12 cellular contexts compared by ENCODE assay signal in the genomic region with DNA sequence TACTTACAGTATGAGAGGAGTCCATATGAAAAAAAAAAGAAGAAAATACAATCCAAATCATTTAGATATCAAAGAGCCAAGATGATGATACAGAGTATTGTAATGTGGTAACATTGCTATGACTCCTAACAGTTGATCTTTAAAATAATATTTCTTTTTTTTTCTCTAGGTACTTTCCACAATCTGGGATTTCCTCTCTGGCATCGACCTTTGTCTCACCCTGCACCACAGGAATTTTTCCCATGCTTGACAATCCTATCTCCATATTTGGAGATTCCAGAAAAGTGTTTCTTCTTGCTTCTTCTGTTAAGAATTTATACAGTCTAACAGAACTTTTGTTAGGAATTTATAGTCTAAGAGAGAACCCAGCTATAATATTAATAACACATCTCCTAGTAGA.
DNase-seq lines count a peak whose midpoint lies in the region; ATAC-seq and TF ChIP-seq lines count a peak whose summit lies in the region.
"Had no signal": no experiment of that assay in that cellular context is flagged by ENCODE, and none has a peak within 500 bp of the region (broad histone marks: within the 10 kb centered on the region; RNA-seq: fewer than 3 reads in every experiment).

No MANE protein-coding gene starts in this region.

- no peak overlapping the region for H2BK5ac ChIP-seq in trophoblast cell (ENCODE audit: low read depth, low read length, poor library complexity)

- H3K9ac ChIP-seq in trophoblast cell (ENCODE audit: low read length) = no peak overlapping the region

- no peak overlapping the region for H3K23ac ChIP-seq in trophoblast cell (ENCODE audit: low read length)

- BruUV-seq in Calu3 (replicated peaks; lab: Mats Ljungman, UMichigan) = no TSS peak

- H3K36me3 ChIP-seq in trophoblast cell (ENCODE audit: control insufficient read depth in 1 of 2, insufficient read depth in 2 of 2, low read length in 2 of 2) = peaks cover 0 to 1% of the 10 kb centered on the region in 2 experiments
- H3K36me3 ChIP-seq: colonic mucosa had no signal

- H3K4me2 ChIP-seq in trophoblast cell (ENCODE audit: low read length) = no peak overlapping the region

- H2AFZ ChIP-seq in trophoblast cell (ENCODE audit: insufficient read depth, low read length, poor library complexity) = no peak overlapping the region

- H3K4ac ChIP-seq in trophoblast cell (ENCODE audit: low read depth, low read length) = no peak overlapping the region

- no CpG with 5 or more reads among the region's 1 CpG for WGBS in trophoblast cell (ENCODE audit: extremely low coverage, insufficient coverage, insufficient read length)

- no peak overlapping the region for H2BK120ac ChIP-seq in trophoblast cell (ENCODE audit: insufficient read depth, low read length, poor library complexity)

- no peak overlapping the region for H3K4me3 ChIP-seq in trophoblast cell (ENCODE audit: low read depth, low read length)
- H3K4me3 ChIP-seq: colonic mucosa had no signal

- H3K4me1 Mint-ChIP-seq in Calu3 (ENCODE audit: low read depth, unreplicated experiment) = peaks cover 35% of the 10 kb centered on the region

- H3K4me1 ChIP-seq in trophoblast cell (ENCODE audit: control insufficient read depth in 1 of 2, insufficient read depth in 2 of 2, low read length in 2 of 2) = peaks cover 4 to 6% of the 10 kb centered on the region in 2 experiments
- H3K4me1 ChIP-seq: colonic mucosa had no signal

- no peaks in the 10 kb centered on the region for H3K27me3 Mint-ChIP-seq in Calu3 (ENCODE audit: unreplicated experiment)
- H3K27me3 Mint-ChIP-seq: stimulated activated memory B cell treated with anti-CD40 and anti-IgM and Interleukin-4, amounts not matched to agents 10 μg/mL and 1 μg/mL and 100 μg/mL, for 72 hours had no signal

- H4K12ac ChIP-seq in trophoblast cell (ENCODE audit: low read depth, low read length) = no peak overlapping the region

- peak; percentile 18 for DNase-seq in Calu3
- DNase-seq in RWPE1 (ENCODE audit: low spot score) = peak; percentile 35
- DNase-seq in trophoblast cell = peak; percentile 27 to 75
- no peak for DNase-seq in stimulated activated naive CD4-positive, alpha-beta T cell (lab: John Stamatoyannopoulos, UW)
- DNase-seq in occipital lobe (lab: John Stamatoyannopoulos, UW) = no peak
- no peak for DNase-seq in GM10248 (ENCODE audit: extremely low spot score)
- DNase-seq: activated T-cell treated with anti-CD3 and anti-CD28 coated beads, Interleukin-2, amount 50 U/mL, for 4 hours; colonic mucosa; NCI-H1930 had no signal

- no peak overlapping the region for H4K8ac ChIP-seq in trophoblast cell (ENCODE audit: low read depth, low read length)

- no peak overlapping the region for H2BK12ac ChIP-seq in trophoblast cell (ENCODE audit: low read length)

- no peaks in the 10 kb centered on the region for H3K27me3 ChIP-seq in trophoblast cell (ENCODE audit: insufficient read depth, low read length)
- H3K27me3 ChIP-seq: colonic mucosa had no signal

- no peak overlapping the region for H3K27ac Mint-ChIP-seq in Calu3 (ENCODE audit: unreplicated experiment)
- H3K27ac Mint-ChIP-seq: stimulated activated memory B cell treated with anti-CD40 and anti-IgM and Interleukin-4, amounts not matched to agents 10 μg/mL and 1 μg/mL and 100 μg/mL, for 72 hours had no signal

- no peak overlapping the region for H3K4me3 Mint-ChIP-seq in Calu3 (ENCODE audit: low read depth, unreplicated experiment)
- H3K4me3 Mint-ChIP-seq: activated T-cell treated with anti-CD3 and anti-CD28 coated beads, Interleukin-2, amount 50 U/mL, for 4 hours; stimulated activated memory B cell treated with anti-CD40 and anti-IgM and Interleukin-4, amounts not matched to agents 10 μg/mL and 1 μg/mL and 100 μg/mL, for 72 hours had no signal

- H2AK5ac ChIP-seq in trophoblast cell (ENCODE audit: low read length) = no peak overlapping the region

- no peak overlapping the region for H3K27ac ChIP-seq in RWPE1
- H3K27ac ChIP-seq in trophoblast cell (ENCODE audit: low read depth, low read length) = no peak overlapping the region
- H3K27ac ChIP-seq: colonic mucosa had no signal

- no peaks in the 10 kb centered on the region for H3K9me3 ChIP-seq in trophoblast cell (ENCODE audit: insufficient read depth, low read depth, low read length)
- H3K9me3 ChIP-seq: colonic mucosa had no signal

- no peaks in the 10 kb centered on the region for H3K36me3 Mint-ChIP-seq in Calu3 (ENCODE audit: insufficient read depth, unreplicated experiment)

- H3K79me1 ChIP-seq in trophoblast cell (ENCODE audit: low read length) = peaks cover 2% of the 10 kb centered on the region

- POLR2A ChIA-PET in RWPE1 (lab: Yijun Ruan, JAX; ENCODE audit: low non-redundant PET) (no interaction called here), GM10248 (lab: Yijun Ruan, JAX) (no interaction called here)

- ATAC-seq in esophagus mucosa = peak; percentile 49
- no peak for ATAC-seq in HG03469 (IDR thresholded peaks at IDR 0.05; ENCODE audit: unreplicated experiment)
- ATAC-seq: activated T-cell treated with anti-CD3 and anti-CD28 coated beads, Interleukin-2, amount 50 U/mL, for 4 hours; stimulated activated memory B cell treated with anti-CD40 and anti-IgM and Interleukin-4, amounts not matched to agents 10 μg/mL and 1 μg/mL and 100 μg/mL, for 72 hours had no signal

- H4K91ac ChIP-seq in trophoblast cell (ENCODE audit: low read depth, low read length) = no peak overlapping the region

- CTCF ChIA-PET in Calu3 (lab: Charles Lee) (no interaction called here), RWPE1 (lab: Yijun Ruan, JAX) (interaction anchor here (0.6 kb wide), 1 partner anchor 247 kb away, joined by 3 read pairs; no protein-coding TSS in a partner anchor), GM10248 (lab: Yijun Ruan, JAX) (interaction anchor here (2.0 kb wide), 1 partner anchor 9 kb away, joined by 5 read pairs; no protein-coding TSS in a partner anchor)

- intact Hi-C loops in Calu3 (cut with micrococcal nuclease; ENCODE audit: unreplicated experiment) = no loop called here

- no peaks in the 10 kb centered on the region for H3K9me3 Mint-ChIP-seq in Calu3 (ENCODE audit: low read depth, unreplicated experiment)

- no peak overlapping the region for H3K14ac ChIP-seq in trophoblast cell (ENCODE audit: low read length)

- no peak overlapping the region for H3K18ac ChIP-seq in trophoblast cell (ENCODE audit: low read length)

- peaks cover 4% of the 10 kb centered on the region for H3K79me2 ChIP-seq in trophoblast cell (ENCODE audit: control insufficient read depth, insufficient read depth, low read length, poor library complexity)

- no peak for TF ChIP-seq CTCF in Calu3 (IDR thresholded peaks at IDR 0.05; ENCODE audit: unreplicated experiment)
- TF ChIP-seq CTCF in RWPE1 (conservative IDR thresholded peaks at IDR 0.05; ENCODE audit: low read depth) = no peak
- TF ChIP-seq CTCF in GM10248 (IDR thresholded peaks at IDR 0.05; ENCODE audit: control extremely low read depth, extremely low read depth, low read depth, missing control alignments) = no peak

Comparison
In these comparisons a context has a peak if more than half of its experiments do, and no peak if none do; other contexts are left out.
1. DNase-seq: peak in Calu3 (single experiment), RWPE1 (single experiment) and trophoblast cell (2 of 2); none in stimulated activated naive CD4-positive, alpha-beta T cell (0 of 6), occipital lobe (single experiment) and GM10248 (single experiment).